ENCODE assay signal across 21 cellular contexts in genomic region chr19:38793671-38794070, GRCh38. TPM values are rescaled to one million over a fixed set of nuclear protein-coding genes. Genes with fewer than 3 reads are reported as not detected.
"Had no signal": no experiment of that assay in that cellular context is flagged by ENCODE, and none has a peak within 500 bp of the region (broad histone marks: within the 10 kb centered on the region; RNA-seq: fewer than 3 reads in every experiment).

No MANE protein-coding gene starts in this region.

- H3K27ac ChIP-seq: gastroesophageal sphincter, right atrium auricular region, stomach, thoracic aorta, upper lobe of right lung had no signal

- H3K36me3 ChIP-seq: gastroesophageal sphincter, heart right ventricle, right atrium auricular region, stomach, thoracic aorta, upper lobe of right lung had no signal

- DNase-seq: activated CD4-positive, alpha-beta T cell treated with anti-CD3 and anti-CD28 coated beads, Interleukin-2, amount 10 ng/mL, durations not matched to agents 7 days and 5 days; activated CD4-positive, CD25-positive, alpha-beta regulatory T cell; activated naive CD4-positive, alpha-beta T cell; effector memory CD8-positive, alpha-beta T cell; heart right ventricle; nucleus accumbens; stomach; T-helper 2 cell; upper lobe of right lung had no signal

- H3K27me3 ChIP-seq: gastroesophageal sphincter, heart right ventricle, right atrium auricular region, stomach, upper lobe of right lung had no signal

- H3K4me3 Mint-ChIP-seq: activated CD4-positive, alpha-beta T cell treated with anti-CD3 and anti-CD28 coated beads, Interleukin-2, amount 10 ng/mL, durations not matched to agents 7 days and 5 days; activated T-helper 1 cell treated with anti-CD3 and anti-CD28 coated beads, Interleukin-12 subunit alpha, Interleukin-12 subunit beta, Interleukin-2, Interleukin-4 antibody, amounts not matched to agents 30 ng/mL and 10 ng/mL and 1 ng/mL, durations not matched to agents 14 hours and 24 hours and 36 hours; dendritic cell treated with granulocyte-macrophage colony-stimulating factor and Interleukin-4, amounts not matched to agents 40 ng/mL and 50 ng/mL, for 4 days; nephron had no signal

- H3K4me3 ChIP-seq: gastroesophageal sphincter, right atrium auricular region, stomach, thoracic aorta, upper lobe of right lung had no signal

- ATAC-seq: effector memory CD8-positive, alpha-beta T cell; gastroesophageal sphincter; heart right ventricle; upper lobe of right lung had no signal

- H3K9me3 Mint-ChIP-seq: activated CD4-positive, alpha-beta T cell treated with anti-CD3 and anti-CD28 coated beads, Interleukin-2, amount 10 ng/mL, durations not matched to agents 7 days and 5 days; activated T-helper 1 cell treated with anti-CD3 and anti-CD28 coated beads, Interleukin-12 subunit alpha, Interleukin-12 subunit beta, Interleukin-2, Interleukin-4 antibody, amounts not matched to agents 30 ng/mL and 10 ng/mL and 1 ng/mL, durations not matched to agents 14 hours and 24 hours and 36 hours; dendritic cell treated with granulocyte-macrophage colony-stimulating factor and Interleukin-4, amounts not matched to agents 40 ng/mL and 50 ng/mL, for 4 days; effector memory CD8-positive, alpha-beta T cell; nephron had no signal

- H3K27me3 Mint-ChIP-seq: effector memory CD8-positive, alpha-beta T cell had no signal

- H3K4me1 ChIP-seq: right atrium auricular region had no signal

- H3K27ac Mint-ChIP-seq: activated CD4-positive, alpha-beta T cell treated with anti-CD3 and anti-CD28 coated beads, Interleukin-2, amount 10 ng/mL, durations not matched to agents 7 days and 5 days; effector memory CD8-positive, alpha-beta T cell; progenitor cell of endocrine pancreas had no signal

- H3K9me3 ChIP-seq: gastroesophageal sphincter, heart right ventricle, right atrium auricular region, stomach, thoracic aorta, upper lobe of right lung had no signal

RNA-seq across cellular contexts. Expression of gene LGALS7B, which starts 4.7 kb away (rescaled TPM):
- total RNA-seq: activated CD4-positive, alpha-beta T cell treated with anti-CD3 and anti-CD28 coated beads, Interleukin-2, amount 10 ng/mL, durations not matched to agents 7 days and 5 days; activated CD8-positive, alpha-beta memory T cell treated with anti-CD3 and anti-CD28 coated beads for 36 hours; activated T-helper 1 cell treated with anti-CD3 and anti-CD28 coated beads, Interleukin-12 subunit alpha, Interleukin-12 subunit beta, Interleukin-2, Interleukin-4 antibody, amounts not matched to agents 30 ng/mL and 10 ng/mL and 1 ng/mL, durations not matched to agents 14 hours and 24 hours and 36 hours; cerebellum; lung microvascular endothelial cell; mononuclear cell; progenitor cell of endocrine pancreas; stomach had no signal

RNA-seq across cellular contexts. Expression of gene LGALS4, which starts 19.1 kb away (rescaled TPM):
- total RNA-seq: epithelial cell of proximal tubule, lung microvascular endothelial cell had no signal

RNA-seq across cellular contexts. Expression of gene LGALS7, which starts 20.4 kb away (rescaled TPM):
- total RNA-seq: activated CD4-positive, alpha-beta T cell treated with anti-CD3 and anti-CD28 coated beads, Interleukin-2, amount 10 ng/mL, durations not matched to agents 7 days and 5 days; activated CD8-positive, alpha-beta memory T cell treated with anti-CD3 and anti-CD28 coated beads for 36 hours; activated T-helper 1 cell treated with anti-CD3 and anti-CD28 coated beads, Interleukin-12 subunit alpha, Interleukin-12 subunit beta, Interleukin-2, Interleukin-4 antibody, amounts not matched to agents 30 ng/mL and 10 ng/mL and 1 ng/mL, durations not matched to agents 14 hours and 24 hours and 36 hours; cerebellum; epithelial cell of proximal tubule; heart right ventricle; lung microvascular endothelial cell; mononuclear cell; progenitor cell of endocrine pancreas; right atrium auricular region; thoracic aorta; upper lobe of right lung had no signal
- polyA plus RNA-seq: heart right ventricle had no signal
